In the genomic region with DNA sequence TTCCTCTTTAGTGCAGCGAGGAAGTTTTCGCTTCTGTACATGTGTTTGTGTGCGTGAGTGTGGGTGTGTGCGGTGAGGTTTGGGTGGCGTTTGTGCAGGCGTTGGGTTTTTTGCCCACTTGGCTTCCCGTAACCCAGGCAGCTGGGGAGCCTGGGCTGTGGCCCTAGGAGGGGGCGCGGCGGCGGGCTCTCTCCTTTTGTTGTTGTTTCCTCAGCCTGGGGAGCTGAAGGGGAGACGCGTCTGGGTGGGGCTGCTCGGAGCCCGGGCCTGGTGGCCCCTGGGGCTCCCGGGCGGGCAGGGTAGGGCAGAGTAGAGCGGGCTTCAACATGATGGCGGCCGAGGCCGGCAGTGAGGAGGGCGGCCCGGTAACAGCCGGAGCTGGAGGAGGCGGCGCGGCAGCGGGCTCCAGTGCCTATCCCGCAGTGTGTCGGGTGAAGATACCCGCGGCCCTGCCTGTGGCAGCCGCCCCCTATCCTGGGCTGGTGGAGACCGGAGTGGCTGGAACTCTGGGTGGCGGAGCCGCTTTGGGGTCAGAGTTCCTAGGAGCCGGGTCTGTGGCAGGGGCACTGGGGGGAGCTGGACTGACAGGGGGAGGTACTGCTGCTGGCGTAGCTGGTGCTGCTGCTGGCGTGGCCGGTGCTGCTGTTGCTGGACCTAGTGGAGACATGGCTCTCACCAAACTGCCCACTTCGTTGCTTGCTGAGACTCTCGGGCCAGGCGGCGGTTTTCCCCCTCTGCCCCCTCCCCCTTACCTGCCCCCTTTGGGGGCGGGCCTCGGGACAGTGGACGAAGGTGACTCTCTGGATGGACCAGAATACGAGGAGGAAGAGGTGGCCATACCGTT, we compare ENCODE assay signal across 9 cellular contexts. TPM values are rescaled to one million over a fixed set of nuclear protein-coding genes. Genes with fewer than 3 reads are reported as not detected.
A peak's percentile ranks its signal among the peaks of the same experiment; 100 is the strongest.
DNase-seq lines count a peak whose midpoint lies in the region; ATAC-seq, FAIRE-seq and TF ChIP-seq lines count a peak whose summit lies in the region.
"Had no signal": no experiment of that assay in that cellular context is flagged by ENCODE, and none has a peak within 500 bp of the region (broad histone marks: within the 10 kb centered on the region; RNA-seq: fewer than 3 reads in every experiment).

No MANE protein-coding gene starts in this region.

- no peaks in the 10 kb centered on the region for H4K20me1 ChIP-seq in HCT116 (ENCODE audit: insufficient read depth)
- H4K20me1 ChIP-seq in MM.1S (ENCODE audit: insufficient read depth, low read length): no peaks in the 10 kb centered on the region; the same call in 1 of the 2 replicates

- H3K4me2 ChIP-seq in HCT116 (ENCODE audit: low read length) (peak overlapping the region; percentile 73), MM.1S (ENCODE audit: low read depth, low read length) (peak overlapping the region; percentile 92)

- peaks cover 16% of the 10 kb centered on the region for H3F3A ChIP-seq in MM.1S (ENCODE audit: insufficient read depth, low read length)

- ATAC-seq in HCT116: peak; percentile 60
- ATAC-seq in activated CD4-positive, CD25-positive, alpha-beta regulatory T cell treated with anti-CD3 and anti-CD28 coated beads, Interleukin-2, amount 50 U/mL, for 24 hours: peak; percentile 61 to 66

- H3K9me2 ChIP-seq in HCT116 (ENCODE audit: insufficient read depth) (no peaks in the 10 kb centered on the region), MM.1S (replicated peaks; ENCODE audit: insufficient read depth, low read length) (no peaks in the 10 kb centered on the region)

- peak overlapping the region; percentile 72 to 86 for H3K4me3 ChIP-seq in HCT116 (replicated peaks in 1 of 2; ENCODE audit: low read depth in 1 of 2, low read length in 2 of 2)
- peak overlapping the region; percentile 88 for H3K4me3 ChIP-seq in MM.1S (ENCODE audit: low read length)
- H3K4me3 ChIP-seq in kidney (ENCODE audit: low read length in 2 of 2): peak overlapping the region; percentile 81 to 99

- peak overlapping the region; percentile 90 for H3K27ac ChIP-seq in HCT116 (ENCODE audit: low read depth, low read length)
- H3K27ac ChIP-seq in MM.1S (ENCODE audit: low read length): peak overlapping the region; percentile 84
- peak overlapping the region; percentile 79 to 82 for H3K27ac ChIP-seq in kidney (ENCODE audit: low read depth in 2 of 2, low read length in 2 of 2)

- BruUV-seq in HCT116 (replicated peaks; lab: Mats Ljungman, UMichigan): no TSS peak

- no peaks in the 10 kb centered on the region for H3K9me3 ChIP-seq in HCT116 (ENCODE audit: control insufficient read depth in 1 of 2, insufficient read depth in 1 of 2, low read depth in 1 of 2, low read length in 2 of 2)
- no peaks in the 10 kb centered on the region for H3K9me3 ChIP-seq in MM.1S (replicated peaks; ENCODE audit: insufficient read depth, low read length)
- no peaks in the 10 kb centered on the region for H3K9me3 ChIP-seq in kidney (ENCODE audit: control insufficient read depth in 1 of 2, low read length in 2 of 2)

- H3K4me1 ChIP-seq in HCT116 (ENCODE audit: control insufficient read depth in 1 of 2, insufficient read depth in 2 of 2, low read length in 2 of 2): peaks cover 5 to 16% of the 10 kb centered on the region in 2 experiments; a peak in 3 of 4 replicates
- no peaks in the 10 kb centered on the region for H3K4me1 ChIP-seq in MM.1S (ENCODE audit: low read length)
- peaks cover 2 to 12% of the 10 kb centered on the region in 2 donors for H3K4me1 ChIP-seq in kidney (ENCODE audit: control insufficient read depth in 1 of 2, insufficient read depth in 1 of 2, low read depth in 1 of 2, low read length in 2 of 2)

- peak; percentile 89 for DNase-seq in DMS 273 (lab: John Stamatoyannopoulos, UW; ENCODE audit: unreplicated experiment)
- no peak for DNase-seq in DMS 273 treated with DMSO at 0.1 percent for 48 hours (lab: John Stamatoyannopoulos, UW)
- DNase-seq in HCT116 (ENCODE audit: low read depth, low spot score): peak; percentile 56
- peak; percentile 70 for DNase-seq in MM.1S
- peak; percentile 75 for DNase-seq in cerebellar cortex (ENCODE audit: low spot score)
- peak; percentile 88 for DNase-seq in kidney
- peak; percentile 56 to 68 (median 64) for DNase-seq in stimulated activated CD4-positive, alpha-beta T cell treated with anti-CD3 and anti-CD28 coated beads, Interleukin-12 subunit alpha, Interleukin-12 subunit beta, amount 100 ng/mL, for 48 hours (ENCODE audit: low read depth in 2 of 3, low spot score in 1 of 3)

- H3K79me2 ChIP-seq in HCT116 (ENCODE audit: insufficient read depth, low read length) (peaks cover 50% of the 10 kb centered on the region), MM.1S (ENCODE audit: low read length) (peaks cover 55% of the 10 kb centered on the region)

- no peak for FAIRE-seq in kidney (lab: Jason Lieb, UNC)
- FAIRE-seq: A204.1 had no signal

- no peak for TF ChIP-seq POLR2A in HCT116 (IDR thresholded peaks at IDR 0.05; ENCODE audit: borderline replicate concordance, extremely low read depth, insufficient read depth, insufficient read length)

- H3K36me3 ChIP-seq in HCT116 (ENCODE audit: control insufficient read depth in 1 of 2, insufficient read depth in 2 of 2, low read length in 2 of 2): no peaks in the 10 kb centered on the region
- H3K36me3 ChIP-seq in MM.1S (replicated peaks; ENCODE audit: insufficient read depth, low read length): no peaks in the 10 kb centered on the region
- H3K36me3 ChIP-seq in kidney (ENCODE audit: control insufficient read depth in 1 of 2, insufficient read depth in 2 of 2, low read length in 2 of 2): no peaks in the 10 kb centered on the region

- H3K27me3 ChIP-seq in HCT116 (ENCODE audit: insufficient read depth, low read length) (no peaks in the 10 kb centered on the region), MM.1S (replicated peaks; ENCODE audit: insufficient read depth, low read length) (no peaks in the 10 kb centered on the region)

- CTCF ChIA-PET in HCT116 (lab: Charles Lee): interaction anchor here (0.9 kb wide), 1 partner anchor 16 kb away, joined by 3 read pairs; no protein-coding TSS in a partner anchor

- RAD21 ChIA-PET in HCT116 (lab: Charles Lee; ENCODE audit: low non-redundant PET in 1 of 2, low total read pairs in 2 of 2, uncharacterized antibody in 2 of 2, unreplicated experiment in 2 of 2): no interaction called here

- no peak overlapping the region for H2AFZ ChIP-seq in HCT116 (ENCODE audit: low read depth, low read length, poor library complexity, severe bottlenecking)
- H2AFZ ChIP-seq in MM.1S (ENCODE audit: low read length): peak overlapping the region; percentile 89

- peak overlapping the region; percentile 76 for H3K9ac ChIP-seq in HCT116 (ENCODE audit: low read length)
- H3K9ac ChIP-seq in MM.1S (ENCODE audit: low read length): peak overlapping the region; percentile 82
- peak overlapping the region; percentile 68 to 89 for H3K9ac ChIP-seq in kidney (ENCODE audit: low read length in 2 of 2)

- intact Hi-C loops in HCT116 (cut with micrococcal nuclease): loop anchor here (5.0 kb wide), 1 partner anchor 146 kb away; no protein-coding TSS in a partner anchor
- intact Hi-C loops in kidney (cut with DNase I): no loop called here

- POLR2A ChIA-PET in HCT116 (lab: Charles Lee): interaction anchor here (0.6 to 1.4 kb wide), 4 partner anchors 11 to 343 kb away, joined by 3 to 4 read pairs (median 4); no protein-coding TSS in a partner anchor

- TF ChIP-seq RAD21 in HCT116 (IDR thresholded peaks at IDR 0.05; ENCODE audit: low read depth): 0 out of 2 replicates have a peak, but pooled peaks have one; percentile 10

- TF ChIP-seq CTCF in HCT116 (IDR thresholded peaks at IDR 0.05 in 2 of 3, conservative IDR thresholded peaks at IDR 0.05 in 1 of 3; ENCODE audit: borderline replicate concordance in 1 of 3, insufficient read depth in 1 of 3, low read depth in 2 of 3, low read length in 2 of 3) (no peak), MM.1S (IDR thresholded peaks at IDR 0.05; ENCODE audit: low read length) (no peak), kidney (IDR thresholded peaks at IDR 0.05; ENCODE audit: borderline replicate concordance, extremely low read depth, insufficient read depth) (no peak)

TF ChIP-seq in HCT116, 20 proteins besides CTCF, POLR2A, EP300 and RAD21:
- peak; percentile 70 for TF ChIP-seq POLR2AphosphoS5 (IDR thresholded peaks at IDR 0.05; ENCODE audit: low read depth, low read length)
- TF ChIP-seq, protein P1, sequence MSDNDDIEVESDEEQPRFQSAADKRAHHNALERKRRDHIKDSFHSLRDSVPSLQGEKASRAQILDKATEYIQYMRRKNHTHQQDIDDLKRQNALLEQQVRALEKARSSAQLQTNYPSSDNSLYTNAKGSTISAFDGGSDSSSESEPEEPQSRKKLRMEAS (IDR thresholded peaks at IDR 0.05): peak; percentile 3; the same call in 1 of the 2 replicates
- 0 out of 2 replicates have a peak, but pooled peaks have one; percentile 30 for TF ChIP-seq ZFX (IDR thresholded peaks at IDR 0.05)
- no peak for TF ChIP-seq CEBPB (IDR thresholded peaks at IDR 0.05; ENCODE audit: low read depth)
- peak; percentile 20 for TF ChIP-seq TCF7L2 (IDR thresholded peaks at IDR 0.05; ENCODE audit: borderline replicate concordance, extremely low read depth, insufficient read depth, insufficient read length)

RNA-seq across cellular contexts. Expression of a gene that starts 0.7 kb away (rescaled TPM):
- total RNA-seq in HCT116 (2021; ENCODE audit: unreplicated experiment) (23.9 TPM), kidney (25.5 TPM)
- 12.5 and 14.8 TPM in 2 replicates for polyA plus RNA-seq in HCT116 (2012)
- polyA plus RNA-seq in kidney (ENCODE audit: insufficient read depth, low read depth, low replicate concordance): 9.9 TPM
